Comparison of ENCODE assay signal across 9 cellular contexts in genomic region chr1:54973205-54973921, GRCh38. TPM values are rescaled to one million over a fixed set of nuclear protein-coding genes. Genes with fewer than 3 reads are reported as not detected.
DNase-seq lines count a peak whose midpoint lies in the region; ATAC-seq and TF ChIP-seq lines count a peak whose summit lies in the region.
"Had no signal": no experiment of that assay in that cellular context is flagged by ENCODE, and none has a peak within 500 bp of the region (broad histone marks: within the 10 kb centered on the region; RNA-seq: fewer than 3 reads in every experiment).

No MANE protein-coding gene starts in this region.

- no peak overlapping the region for H3K27ac ChIP-seq in PC-9

- H3K27me3 Mint-ChIP-seq in osteocyte (ENCODE audit: unreplicated experiment) = no peaks in the 10 kb centered on the region
- H3K27me3 Mint-ChIP-seq in activated T-cell treated with anti-CD3 and anti-CD28 coated beads, Interleukin-2, amount 50 U/mL, for 24 hours = peaks cover 44% of the 10 kb centered on the region

- CTCF ChIA-PET in PC-9 (lab: Charles Lee) = interaction anchor here (0.6 kb wide), 1 partner anchor 465 kb away, joined by 3 read pairs; no protein-coding TSS in a partner anchor

- no peaks in the 10 kb centered on the region for H3K27me3 ChIP-seq in PC-9 (ENCODE audit: insufficient read depth, low read depth)

- no peak overlapping the region for H3K27ac Mint-ChIP-seq in osteocyte (ENCODE audit: unreplicated experiment)
- no peak overlapping the region for H3K27ac Mint-ChIP-seq in activated T-cell treated with anti-CD3 and anti-CD28 coated beads, Interleukin-2, amount 50 U/mL, for 24 hours
- H3K27ac Mint-ChIP-seq: activated naive CD4-positive, alpha-beta T cell treated with anti-CD3 and anti-CD28 coated beads, Interleukin-2, amount 50 U/mL, for 24 hours had no signal

- intact Hi-C loops in PC-9 (cut with micrococcal nuclease; ENCODE audit: unreplicated experiment) = loop anchor here (2.0 kb wide), 1 partner anchor 17 kb away; no protein-coding TSS in a partner anchor

- peaks cover 72% of the 10 kb centered on the region for H3K4me1 ChIP-seq in PC-9 (replicated peaks; ENCODE audit: insufficient read depth)

- no peak for ATAC-seq in HG03571 (IDR thresholded peaks at IDR 0.05; ENCODE audit: unreplicated experiment)
- ATAC-seq in HG03139 (IDR thresholded peaks at IDR 0.05; ENCODE audit: unreplicated experiment) = no peak
- ATAC-seq in HG03025 (IDR thresholded peaks at IDR 0.05; ENCODE audit: low FRiP score, unreplicated experiment) = no peak

- POLR2A ChIA-PET in PC-9 (lab: Charles Lee; ENCODE audit: unreplicated experiment) = interaction anchor here (0.6 kb wide), 1 partner anchor 12 kb away, joined by 4 read pairs; no protein-coding TSS in a partner anchor

- H4K20me1 ChIP-seq in PC-9 (ENCODE audit: insufficient read depth) = no peaks in the 10 kb centered on the region

- no peak overlapping the region for H3K4me3 ChIP-seq in PC-9

- peaks cover 16% of the 10 kb centered on the region for H3K4me1 Mint-ChIP-seq in osteocyte (ENCODE audit: unreplicated experiment)
- peaks cover 6% of the 10 kb centered on the region for H3K4me1 Mint-ChIP-seq in activated T-cell treated with anti-CD3 and anti-CD28 coated beads, Interleukin-2, amount 50 U/mL, for 24 hours (ENCODE audit: low read depth)
- H3K4me1 Mint-ChIP-seq: activated naive CD4-positive, alpha-beta T cell treated with anti-CD3 and anti-CD28 coated beads, Interleukin-2, amount 50 U/mL, for 24 hours had no signal

- no peaks in the 10 kb centered on the region for H3K79me2 ChIP-seq in PC-9 (ENCODE audit: low read depth)

- peaks cover 43% of the 10 kb centered on the region for H3F3A ChIP-seq in PC-9 (ENCODE audit: insufficient read depth, low read depth)

- H3K36me3 Mint-ChIP-seq in osteocyte (ENCODE audit: unreplicated experiment) = no peaks in the 10 kb centered on the region
- no peaks in the 10 kb centered on the region for H3K36me3 Mint-ChIP-seq in activated T-cell treated with anti-CD3 and anti-CD28 coated beads, Interleukin-2, amount 50 U/mL, for 24 hours (ENCODE audit: low read depth)
- H3K36me3 Mint-ChIP-seq: activated naive CD4-positive, alpha-beta T cell treated with anti-CD3 and anti-CD28 coated beads, Interleukin-2, amount 50 U/mL, for 24 hours had no signal

- H2AFZ ChIP-seq in PC-9 = no peak overlapping the region

- 0 out of 2 replicates have a peak overlapping the region, but pooled peaks have one; percentile 7 for H3K4me2 ChIP-seq in PC-9

- BruUV-seq in PC-9 (replicated peaks; lab: Mats Ljungman, UMichigan) = no TSS peak

- H3K9me3 Mint-ChIP-seq in osteocyte (ENCODE audit: unreplicated experiment) = no peaks in the 10 kb centered on the region
- no peaks in the 10 kb centered on the region for H3K9me3 Mint-ChIP-seq in activated T-cell treated with anti-CD3 and anti-CD28 coated beads, Interleukin-2, amount 50 U/mL, for 24 hours
- H3K9me3 Mint-ChIP-seq: activated naive CD4-positive, alpha-beta T cell treated with anti-CD3 and anti-CD28 coated beads, Interleukin-2, amount 50 U/mL, for 24 hours had no signal

- peak; percentile 74 for DNase-seq in ELF-1 (ENCODE audit: low read depth, low spot score)
- no peak for DNase-seq in PC-9
- DNase-seq in fibroblast of peridontal ligament (ENCODE audit: extremely low read depth) = peak; percentile 63
- DNase-seq in osteocyte (ENCODE audit: extremely low spot score, unreplicated experiment) = no peak
- DNase-seq in activated T-cell treated with anti-CD3 and anti-CD28 coated beads, Interleukin-2, amount 50 U/mL, for 24 hours = no peak

- H3K36me3 ChIP-seq in PC-9 (ENCODE audit: low read depth) = no peaks in the 10 kb centered on the region

- no peaks in the 10 kb centered on the region for H3K9me2 ChIP-seq in PC-9 (ENCODE audit: insufficient read depth)

- no peaks in the 10 kb centered on the region for H3K9me3 ChIP-seq in PC-9 (ENCODE audit: insufficient read depth, low read depth)

- TF ChIP-seq CTCF in PC-9 (conservative IDR thresholded peaks at IDR 0.05) (peak; percentile 56; the same call in 1 of the 2 replicates), osteocyte (IDR thresholded peaks at IDR 0.05) (peak; percentile 58)

- H3K4me3 Mint-ChIP-seq in osteocyte (ENCODE audit: unreplicated experiment) = no peak overlapping the region
- no peak overlapping the region for H3K4me3 Mint-ChIP-seq in activated T-cell treated with anti-CD3 and anti-CD28 coated beads, Interleukin-2, amount 50 U/mL, for 24 hours
- H3K4me3 Mint-ChIP-seq: activated naive CD4-positive, alpha-beta T cell treated with anti-CD3 and anti-CD28 coated beads, Interleukin-2, amount 50 U/mL, for 24 hours had no signal

RNA-seq across cellular contexts. Expression of gene TMEM61, which starts 7.1 kb away (rescaled TPM):
- total RNA-seq in PC-9 (2021) = 3.8 and 5.0 TPM in 2 replicates
- total RNA-seq in osteocyte = not detected in 2 replicates

RNA-seq across cellular contexts. Expression of gene BSND, which starts 25.4 kb away (rescaled TPM):
- total RNA-seq in PC-9 (2021) = 0.09 TPM in 1 of 2 replicates, not detected in the other
- not detected in 2 replicates for total RNA-seq in osteocyte

Comparison
In these comparisons a context has a peak if more than half of its experiments do, and no peak if none do; other contexts are left out.
1. DNase-seq: peak in ELF-1 (single experiment) and fibroblast of peridontal ligament (single experiment); none in PC-9 (0 of 2), osteocyte (single experiment) and activated T-cell treated with anti-CD3 and anti-CD28 coated beads, Interleukin-2, amount 50 U/mL, for 24 hours (single experiment).